In genomic region chr20:3093861-3094361, GRCh38 we compare ENCODE assay signal across 13 cellular contexts. TPM values are rescaled to one million over a fixed set of nuclear protein-coding genes. Genes with fewer than 3 reads are reported as not detected.
DNase-seq lines count a peak whose midpoint lies in the region; ATAC-seq lines count a peak whose summit lies in the region.
"Had no signal": no experiment of that assay in that cellular context is flagged by ENCODE, and none has a peak within 500 bp of the region (broad histone marks: within the 10 kb centered on the region; RNA-seq: fewer than 3 reads in every experiment).

No MANE protein-coding gene starts in this region.

- peak overlapping the region; percentile 22 for H3K23ac ChIP-seq in neuronal stem cell (ENCODE audit: low read depth, low read length, poor library complexity)

- H3K4me1 Mint-ChIP-seq in activated CD4-positive, alpha-beta T cell treated with anti-CD3 and anti-CD28 coated beads, Interleukin-2, amount 10 ng/mL, durations not matched to agents 7 days and 5 days, result peaks cover 23% of the 10 kb centered on the region
- peaks cover 12% of the 10 kb centered on the region for H3K4me1 Mint-ChIP-seq in activated CD4-positive, alpha-beta T cell treated with anti-CD3 and anti-CD28 coated beads, Interleukin-2, amount 10 ng/mL, durations not matched to agents 24 days and 14 days
- peaks cover 4% of the 10 kb centered on the region for H3K4me1 Mint-ChIP-seq in activated T-helper 17 cell treated with anti-CD3 and anti-CD28 coated beads, Interleukin-2, amount 50 U/mL, for 72 hours

- DNase-seq in activated CD4-positive, alpha-beta T cell treated with anti-CD3 and anti-CD28 coated beads, Interleukin-2, amount 10 ng/mL, durations not matched to agents 7 days and 5 days, result no peak
- DNase-seq in activated CD4-positive, alpha-beta T cell treated with anti-CD3 and anti-CD28 coated beads, Interleukin-2, amount 10 ng/mL, durations not matched to agents 24 days and 14 days, result no peak
- DNase-seq in MV-4-11 (lab: John Stamatoyannopoulos, UW) (peak; percentile 55), neuronal stem cell (ENCODE audit: low spot score) (no peak), kidney tubule cell (ENCODE audit: low spot score) (no peak), RPMI8226 (no peak)
- DNase-seq: nucleus accumbens had no signal

- no peak for ATAC-seq in activated T-helper 17 cell treated with anti-CD3 and anti-CD28 coated beads, Interleukin-2, amount 50 U/mL, for 72 hours (replicated peaks)
- no peak for ATAC-seq in HG02763 (IDR thresholded peaks at IDR 0.05; ENCODE audit: unreplicated experiment)

- no peaks in the 10 kb centered on the region for H3K79me1 ChIP-seq in neuronal stem cell (ENCODE audit: low read depth, low read length)

- peaks cover 0 to 2% of the 10 kb centered on the region in 2 donors for H3K9me3 ChIP-seq in neuronal stem cell (replicated peaks in 1 of 2; ENCODE audit: control insufficient read depth in 2 of 2, insufficient read depth in 1 of 2, low read depth in 1 of 2, low read length in 2 of 2)
- H3K9me3 ChIP-seq: vagina had no signal

- no peak overlapping the region for H3K4ac ChIP-seq in neuronal stem cell (ENCODE audit: low read length)

- peak overlapping the region; percentile 49 for H2AFZ ChIP-seq in neuronal stem cell (ENCODE audit: low read length)

- no peaks in the 10 kb centered on the region for H3K36me3 ChIP-seq in neuronal stem cell (replicated peaks in 1 of 2; ENCODE audit: control insufficient read depth in 2 of 2, insufficient read depth in 2 of 2, low read length in 2 of 2)
- H3K36me3 ChIP-seq: vagina had no signal

- H3K4me3 ChIP-seq in neuronal stem cell (ENCODE audit: low read length in 2 of 2), result no peak overlapping the region
- H3K4me3 ChIP-seq: lung had no signal

- CTCF ChIA-PET in activated CD4-positive, alpha-beta T cell treated with anti-CD3 and anti-CD28 coated beads, Interleukin-2, amount 10 ng/mL, durations not matched to agents 7 days and 5 days (lab: Charles Lee), result interaction anchor here (1.0 to 2.1 kb wide), 2 partner anchors 8 kb away, joined by 3 to 11 read pairs; no protein-coding TSS in a partner anchor

- intact Hi-C loops in activated CD4-positive, alpha-beta T cell treated with anti-CD3 and anti-CD28 coated beads, Interleukin-2, amount 10 ng/mL, durations not matched to agents 24 days and 14 days (cut with micrococcal nuclease), result no loop called here

- H3K27ac Mint-ChIP-seq in activated CD4-positive, alpha-beta T cell treated with anti-CD3 and anti-CD28 coated beads, Interleukin-2, amount 10 ng/mL, durations not matched to agents 7 days and 5 days, result peak overlapping the region; percentile 19
- no peak overlapping the region for H3K27ac Mint-ChIP-seq in activated CD4-positive, alpha-beta T cell treated with anti-CD3 and anti-CD28 coated beads, Interleukin-2, amount 10 ng/mL, durations not matched to agents 24 days and 14 days
- no peak overlapping the region for H3K27ac Mint-ChIP-seq in activated T-helper 17 cell treated with anti-CD3 and anti-CD28 coated beads, Interleukin-2, amount 50 U/mL, for 72 hours

- H4K8ac ChIP-seq in neuronal stem cell (ENCODE audit: low read depth, low read length), result no peak overlapping the region

- H3K9ac ChIP-seq in neuronal stem cell (ENCODE audit: low read depth, low read length, poor library complexity), result no peak overlapping the region

- H3K4me1 ChIP-seq in neuronal stem cell (ENCODE audit: control insufficient read depth in 2 of 2, insufficient read depth in 1 of 2, low read depth in 1 of 2, low read length in 2 of 2), result peaks cover 0 to 1% of the 10 kb centered on the region in 2 donors

- no peak overlapping the region for H4K91ac ChIP-seq in neuronal stem cell (ENCODE audit: low read depth, low read length, poor library complexity)

- POLR2A ChIA-PET in activated CD4-positive, alpha-beta T cell treated with anti-CD3 and anti-CD28 coated beads, Interleukin-2, amount 10 ng/mL, durations not matched to agents 7 days and 5 days (lab: Charles Lee), result no interaction called here

- no peaks in the 10 kb centered on the region for H3K9me3 Mint-ChIP-seq in activated CD4-positive, alpha-beta T cell treated with anti-CD3 and anti-CD28 coated beads, Interleukin-2, amount 10 ng/mL, durations not matched to agents 7 days and 5 days
- H3K9me3 Mint-ChIP-seq in activated CD4-positive, alpha-beta T cell treated with anti-CD3 and anti-CD28 coated beads, Interleukin-2, amount 10 ng/mL, durations not matched to agents 24 days and 14 days, result no peaks in the 10 kb centered on the region
- H3K9me3 Mint-ChIP-seq in activated T-helper 17 cell treated with anti-CD3 and anti-CD28 coated beads, Interleukin-2, amount 50 U/mL, for 72 hours, result no peaks in the 10 kb centered on the region

- no peak overlapping the region for H2BK15ac ChIP-seq in neuronal stem cell (ENCODE audit: low read length)

- H2BK120ac ChIP-seq in neuronal stem cell (ENCODE audit: low read depth, low read length), result no peak overlapping the region

- no peak overlapping the region for H3K4me2 ChIP-seq in neuronal stem cell (ENCODE audit: insufficient read depth, low read length, poor library complexity, severe bottlenecking)

- H3K27me3 ChIP-seq in neuronal stem cell (ENCODE audit: control insufficient read depth in 3 of 3, insufficient read depth in 3 of 3, low read depth in 1 of 3, low read length in 3 of 3), result peaks cover 0 to 21% (median 4%) of the 10 kb centered on the region in 3 experiments

- H2BK5ac ChIP-seq in neuronal stem cell (ENCODE audit: low read length), result no peak overlapping the region

- H2AK5ac ChIP-seq in neuronal stem cell (ENCODE audit: low read depth, low read length), result no peak overlapping the region

- no peak overlapping the region for H3K18ac ChIP-seq in neuronal stem cell (ENCODE audit: low read length)

- peaks cover 33% of the 10 kb centered on the region for H3K27me3 Mint-ChIP-seq in activated CD4-positive, alpha-beta T cell treated with anti-CD3 and anti-CD28 coated beads, Interleukin-2, amount 10 ng/mL, durations not matched to agents 7 days and 5 days
- H3K27me3 Mint-ChIP-seq in activated CD4-positive, alpha-beta T cell treated with anti-CD3 and anti-CD28 coated beads, Interleukin-2, amount 10 ng/mL, durations not matched to agents 24 days and 14 days, result peaks cover 29% of the 10 kb centered on the region
- H3K27me3 Mint-ChIP-seq in activated T-helper 17 cell treated with anti-CD3 and anti-CD28 coated beads, Interleukin-2, amount 50 U/mL, for 72 hours, result peaks cover 16% of the 10 kb centered on the region

- H2BK12ac ChIP-seq in neuronal stem cell (ENCODE audit: low read length), result peak overlapping the region; percentile 14

- H3K14ac ChIP-seq in neuronal stem cell (ENCODE audit: low read length), result no peak overlapping the region

- no peak overlapping the region for H3K27ac ChIP-seq in neuronal stem cell (replicated peaks; ENCODE audit: low read length)
- H3K27ac ChIP-seq: vagina had no signal

- no CpG with 5 or more reads among the region's 10 CpGs for WGBS in neuronal stem cell (ENCODE audit: extremely low coverage in 2 of 2, insufficient read length in 2 of 2, insufficient replicate concordance in 1 of 2), 2 donors

- H3K4me3 Mint-ChIP-seq in activated CD4-positive, alpha-beta T cell treated with anti-CD3 and anti-CD28 coated beads, Interleukin-2, amount 10 ng/mL, durations not matched to agents 7 days and 5 days, result no peak overlapping the region
- H3K4me3 Mint-ChIP-seq in activated CD4-positive, alpha-beta T cell treated with anti-CD3 and anti-CD28 coated beads, Interleukin-2, amount 10 ng/mL, durations not matched to agents 24 days and 14 days, result no peak overlapping the region
- H3K4me3 Mint-ChIP-seq in activated T-helper 17 cell treated with anti-CD3 and anti-CD28 coated beads, Interleukin-2, amount 50 U/mL, for 72 hours, result peak overlapping the region; percentile 38

- H3K36me3 Mint-ChIP-seq in activated CD4-positive, alpha-beta T cell treated with anti-CD3 and anti-CD28 coated beads, Interleukin-2, amount 10 ng/mL, durations not matched to agents 7 days and 5 days (ENCODE audit: low read depth), result no peaks in the 10 kb centered on the region
- H3K36me3 Mint-ChIP-seq in activated CD4-positive, alpha-beta T cell treated with anti-CD3 and anti-CD28 coated beads, Interleukin-2, amount 10 ng/mL, durations not matched to agents 24 days and 14 days (ENCODE audit: low read depth), result no peaks in the 10 kb centered on the region
- H3K36me3 Mint-ChIP-seq in activated T-helper 17 cell treated with anti-CD3 and anti-CD28 coated beads, Interleukin-2, amount 50 U/mL, for 72 hours (ENCODE audit: low read depth), result no peaks in the 10 kb centered on the region

RNA-seq across cellular contexts. Expression of gene AVP, which starts 9.4 kb away (rescaled TPM):
- not detected for total RNA-seq in activated CD4-positive, alpha-beta T cell treated with anti-CD3 and anti-CD28 coated beads, Interleukin-2, amount 10 ng/mL, durations not matched to agents 7 days and 5 days
- total RNA-seq in activated CD4-positive, alpha-beta T cell treated with anti-CD3 and anti-CD28 coated beads, Interleukin-2, amount 10 ng/mL, durations not matched to agents 24 days and 14 days, result not detected in 2 replicates
- total RNA-seq in activated T-helper 17 cell treated with anti-CD3 and anti-CD28 coated beads, Interleukin-2, amount 50 U/mL, for 72 hours, result not detected
- not detected for polyA plus RNA-seq in neuronal stem cell (2013, experiment 1 of 2)
- polyA plus RNA-seq in neuronal stem cell (2013, experiment 2 of 2), result 0.07 TPM
- total RNA-seq: Daoy, epithelial cell of proximal tubule, lung, vagina had no signal
- polyA plus RNA-seq: lung had no signal

RNA-seq across cellular contexts. Expression of gene OXT, which starts 22.5 kb away (rescaled TPM):
- total RNA-seq in activated CD4-positive, alpha-beta T cell treated with anti-CD3 and anti-CD28 coated beads, Interleukin-2, amount 10 ng/mL, durations not matched to agents 7 days and 5 days, result not detected
- total RNA-seq in activated CD4-positive, alpha-beta T cell treated with anti-CD3 and anti-CD28 coated beads, Interleukin-2, amount 10 ng/mL, durations not matched to agents 24 days and 14 days, result 0.73 TPM in 1 of 2 replicates, not detected in the other
- total RNA-seq in activated T-helper 17 cell treated with anti-CD3 and anti-CD28 coated beads, Interleukin-2, amount 50 U/mL, for 72 hours, result not detected
- 0.17 TPM for polyA plus RNA-seq in neuronal stem cell (2013, experiment 1 of 2)
- polyA plus RNA-seq in neuronal stem cell (2013, experiment 2 of 2), result 0.12 TPM
- total RNA-seq: Daoy, epithelial cell of proximal tubule, lung, vagina had no signal
- polyA plus RNA-seq: lung had no signal

RNA-seq across cellular contexts. Expression of gene MRPS26, which starts 48.1 kb away (rescaled TPM):
- total RNA-seq in activated CD4-positive, alpha-beta T cell treated with anti-CD3 and anti-CD28 coated beads, Interleukin-2, amount 10 ng/mL, durations not matched to agents 7 days and 5 days, result 10 to 100 TPM; 30.6 to 37.2 TPM
- total RNA-seq in activated CD4-positive, alpha-beta T cell treated with anti-CD3 and anti-CD28 coated beads, Interleukin-2, amount 10 ng/mL, durations not matched to agents 24 days and 14 days, result 123 and 130 TPM in 2 replicates
- 10 to 100 TPM; 52.9 to 66.4 TPM for total RNA-seq in activated T-helper 17 cell treated with anti-CD3 and anti-CD28 coated beads, Interleukin-2, amount 50 U/mL, for 72 hours
- 58.4 TPM for polyA plus RNA-seq in neuronal stem cell (2013, experiment 1 of 2)
- polyA plus RNA-seq in neuronal stem cell (2013, experiment 2 of 2), result 57.2 TPM

RNA-seq across cellular contexts. Expression of gene GNRH2, which starts 50.5 kb away (rescaled TPM):
- total RNA-seq in activated CD4-positive, alpha-beta T cell treated with anti-CD3 and anti-CD28 coated beads, Interleukin-2, amount 10 ng/mL, durations not matched to agents 7 days and 5 days, result 1 to 10 TPM; 1.2 to 2.0 TPM
- total RNA-seq in activated CD4-positive, alpha-beta T cell treated with anti-CD3 and anti-CD28 coated beads, Interleukin-2, amount 10 ng/mL, durations not matched to agents 24 days and 14 days, result 1.7 and 2.7 TPM in 2 replicates
- total RNA-seq in activated T-helper 17 cell treated with anti-CD3 and anti-CD28 coated beads, Interleukin-2, amount 50 U/mL, for 72 hours, result 10 to 100 TPM in 1 of 2 donors, under 1 TPM in 1; 0.61 to 13.7 TPM
- polyA plus RNA-seq in neuronal stem cell (2013, experiment 1 of 2), result not detected
- not detected for polyA plus RNA-seq in neuronal stem cell (2013, experiment 2 of 2)
- total RNA-seq: Daoy, epithelial cell of proximal tubule, vagina had no signal
